Comparison of ENCODE assay signal across 8 cellular contexts in the genomic region with DNA sequence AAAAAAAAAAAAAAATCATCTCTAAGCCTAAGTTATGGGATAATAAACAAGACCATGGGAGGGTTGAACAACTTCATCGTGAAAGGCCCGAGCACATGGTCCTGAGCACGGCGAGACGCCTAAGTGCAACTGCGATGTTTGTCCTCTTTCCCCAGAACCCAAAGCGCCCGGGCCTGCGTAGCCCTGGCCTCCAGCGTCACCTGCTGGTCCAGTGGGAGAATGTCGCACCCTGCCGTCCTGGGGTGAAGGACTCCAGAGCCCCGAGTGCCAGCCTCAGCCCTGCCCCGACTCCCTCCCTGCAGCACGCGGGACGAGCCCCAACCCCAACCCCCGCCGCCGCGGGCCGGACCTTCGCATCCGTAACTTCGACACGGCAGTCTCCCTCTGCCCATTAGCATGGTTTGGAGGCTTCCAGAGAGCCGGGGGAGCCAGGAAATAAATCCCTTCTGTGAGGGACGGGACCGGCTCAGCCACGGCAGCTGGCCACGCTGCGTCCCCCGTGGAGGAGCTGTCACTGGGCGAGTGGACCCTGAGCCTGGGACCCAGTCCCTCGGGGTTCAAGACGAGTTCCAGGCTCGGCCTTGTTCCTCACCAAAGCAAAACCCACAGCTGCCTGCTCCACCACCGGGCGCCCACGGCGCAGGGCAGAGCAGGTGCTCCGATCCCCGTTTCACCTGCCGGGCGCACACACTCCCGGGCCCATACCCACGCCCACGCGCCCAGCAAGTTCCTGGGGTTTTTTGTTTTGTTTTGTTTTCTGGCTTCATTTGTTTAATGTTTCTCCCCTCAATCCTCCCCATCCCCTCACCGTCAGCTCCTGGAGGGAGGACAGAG.
DNase-seq lines count a peak whose midpoint lies in the region; ATAC-seq and TF ChIP-seq lines count a peak whose summit lies in the region.

No MANE protein-coding gene starts in this region.

- no peaks in the 10 kb centered on the region for H3K36me3 ChIP-seq in CD4-positive, alpha-beta memory T cell (ENCODE audit: insufficient read depth, low read length)

- no peak overlapping the region for H3K27ac ChIP-seq in CD4-positive, alpha-beta memory T cell (ENCODE audit: low read depth, low read length)

- peaks cover 9% of the 10 kb centered on the region for H3K27me3 ChIP-seq in CD4-positive, alpha-beta memory T cell (ENCODE audit: insufficient read depth, low read length)

- H3K27me3 Mint-ChIP-seq in CD4-positive, alpha-beta memory T cell: peaks cover 32 to 37% of the 10 kb centered on the region in 2 donors

- H3K4me3 Mint-ChIP-seq in CD4-positive, alpha-beta memory T cell: peak overlapping the region in 7 of 8 donors; percentile 15 to 72 (median 38)

- no peaks in the 10 kb centered on the region for H3K9me3 ChIP-seq in CD4-positive, alpha-beta memory T cell (ENCODE audit: control insufficient read depth in 1 of 2, low read length in 2 of 2)

- peak in 4 of 5 donors; percentile 14 to 30 (median 18) for DNase-seq in CD4-positive, alpha-beta memory T cell
- DNase-seq in GM19238 (ENCODE audit: insufficient read length, low spot score): peak; percentile 72
- peak; percentile 86 for DNase-seq in NCI-H69 (lab: John Stamatoyannopoulos, UW)
- DNase-seq in activated CD8-positive, alpha-beta memory T cell treated with anti-CD3 and anti-CD28 coated beads for 48 hours (ENCODE audit: low read depth in 2 of 3, low spot score in 2 of 3): peak; percentile 37 to 67 (median 44)
- DNase-seq in epithelial cell of proximal tubule (ENCODE audit: low read depth): no peak
- peak; percentile 48 for DNase-seq in middle frontal gyrus (ENCODE audit: extremely low spot score, low spot score)
- peak; percentile 54 for DNase-seq in stimulated activated CD8-positive, alpha-beta memory T cell treated with anti-CD3 and anti-CD28 coated beads, Interleukin-4, amount 100 ng/mL, for 24 hours (ENCODE audit: low read depth)

- peaks cover 8% of the 10 kb centered on the region for H3K4me1 ChIP-seq in CD4-positive, alpha-beta memory T cell (ENCODE audit: insufficient read depth, low read length)

- H3K4me1 Mint-ChIP-seq in CD4-positive, alpha-beta memory T cell: peaks cover 7 to 27% (median 9%) of the 10 kb centered on the region in 4 donors

- H3K27ac Mint-ChIP-seq in CD4-positive, alpha-beta memory T cell: no peak overlapping the region

- peak; percentile 90 for TF ChIP-seq CTCF in epithelial cell of proximal tubule (conservative IDR thresholded peaks at IDR 0.05; ENCODE audit: low read depth, low read length)

- no peaks in the 10 kb centered on the region for H3K36me3 Mint-ChIP-seq in CD4-positive, alpha-beta memory T cell

- intact Hi-C loops in CD4-positive, alpha-beta memory T cell (cut with micrococcal nuclease): loop anchor here (5.0 kb wide), 1 partner anchor 143 kb away; no protein-coding TSS in a partner anchor

- POLR2A ChIA-PET in CD4-positive, alpha-beta memory T cell (lab: Charles Lee; ENCODE audit: partially characterized antibody): no interaction called here

- H3K4me3 ChIP-seq in CD4-positive, alpha-beta memory T cell (ENCODE audit: low read length in 2 of 2): no peak overlapping the region
- peak overlapping the region; percentile 48 for H3K4me3 ChIP-seq in epithelial cell of proximal tubule (ENCODE audit: low read depth, low read length)

- ATAC-seq in HG03378 (IDR thresholded peaks at IDR 0.05; ENCODE audit: unreplicated experiment): peak; percentile 79

- peaks cover 0 to 2% (median 0%) of the 10 kb centered on the region in 8 donors for H3K9me3 Mint-ChIP-seq in CD4-positive, alpha-beta memory T cell

- CTCF ChIA-PET in CD4-positive, alpha-beta memory T cell (lab: Charles Lee; ENCODE audit: partially characterized antibody): no interaction called here
